In genomic region chr7:74401137-74401859, GRCh38 we compare ENCODE assay signal across 1 cellular context.
TF ChIP-seq lines count a peak whose summit lies in the region.

No MANE protein-coding gene starts in this region.

TF ChIP-seq in K562, 482 proteins besides CTCF, POLR2A, EP300 and RAD21 (continued from another document and continues in another):
- no peak for TF ChIP-seq TSHZ1 (CRISPR knock-in tag; IDR thresholded peaks at IDR 0.05)
- TF ChIP-seq SAP30 (IDR thresholded peaks at IDR 0.05; ENCODE audit: borderline replicate concordance, insufficient read depth, low read depth, low read length, poor library complexity, severe bottlenecking) = no peak
- TF ChIP-seq, protein P1, sequence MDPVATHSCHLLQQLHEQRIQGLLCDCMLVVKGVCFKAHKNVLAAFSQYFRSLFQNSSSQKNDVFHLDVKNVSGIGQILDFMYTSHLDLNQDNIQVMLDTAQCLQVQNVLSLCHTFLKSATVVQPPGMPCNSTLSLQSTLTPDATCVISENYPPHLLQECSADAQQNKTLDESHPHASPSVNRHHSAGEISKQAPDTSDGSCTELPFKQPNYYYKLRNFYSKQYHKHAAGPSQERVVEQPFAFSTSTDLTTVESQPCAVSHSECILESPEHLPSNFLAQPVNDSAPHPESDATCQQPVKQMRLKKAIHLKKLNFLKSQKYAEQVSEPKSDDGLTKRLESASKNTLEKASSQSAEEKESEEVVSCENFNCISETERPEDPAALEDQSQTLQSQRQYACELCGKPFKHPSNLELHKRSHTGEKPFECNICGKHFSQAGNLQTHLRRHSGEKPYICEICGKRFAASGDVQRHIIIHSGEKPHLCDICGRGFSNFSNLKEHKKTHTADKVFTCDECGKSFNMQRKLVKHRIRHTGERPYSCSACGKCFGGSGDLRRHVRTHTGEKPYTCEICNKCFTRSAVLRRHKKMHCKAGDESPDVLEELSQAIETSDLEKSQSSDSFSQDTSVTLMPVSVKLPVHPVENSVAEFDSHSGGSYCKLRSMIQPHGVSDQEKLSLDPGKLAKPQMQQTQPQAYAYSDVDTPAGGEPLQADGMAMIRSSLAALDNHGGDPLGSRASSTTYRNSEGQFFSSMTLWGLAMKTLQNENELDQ (CRISPR knock-in tag; IDR thresholded peaks at IDR 0.05; ENCODE audit: borderline replicate concordance) = no peak
- TF ChIP-seq PTTG1 (tag; IDR thresholded peaks at IDR 0.05; ENCODE audit: low read depth) = no peak
- TF ChIP-seq ZNF408 (CRISPR knock-in tag; IDR thresholded peaks at IDR 0.05; ENCODE audit: low read depth) = no peak
- TF ChIP-seq ZNF79 (CRISPR knock-in tag; IDR thresholded peaks at IDR 0.05; ENCODE audit: low read depth) = no peak
- no peak for TF ChIP-seq MEIS2 (IDR thresholded peaks at IDR 0.05; ENCODE audit: partially characterized antibody)
- 0 out of 2 replicates have a peak, but pooled peaks have one; percentile 50 for TF ChIP-seq E2F1 (CRISPR knock-in tag; IDR thresholded peaks at IDR 0.05)
- no peak for TF ChIP-seq NR1H2 (CRISPR knock-in tag; IDR thresholded peaks at IDR 0.05)
- peak; percentile 37 for TF ChIP-seq RBM39 (optimal IDR thresholded peaks at IDR 0.05; ENCODE audit: low read depth, low read length)
- no peak for TF ChIP-seq ELF1 (tag; IDR thresholded peaks at IDR 0.05)
- no peak for TF ChIP-seq SRSF7 (optimal IDR thresholded peaks at IDR 0.05; ENCODE audit: low read depth, low read length)
- no peak for TF ChIP-seq NFYB (IDR thresholded peaks at IDR 0.05; ENCODE audit: extremely low read depth, insufficient read length)
- TF ChIP-seq MITF (IDR thresholded peaks at IDR 0.05) = no peak
- no peak for TF ChIP-seq ILF3 (IDR thresholded peaks at IDR 0.05; ENCODE audit: borderline replicate concordance)
- TF ChIP-seq, protein P2, sequence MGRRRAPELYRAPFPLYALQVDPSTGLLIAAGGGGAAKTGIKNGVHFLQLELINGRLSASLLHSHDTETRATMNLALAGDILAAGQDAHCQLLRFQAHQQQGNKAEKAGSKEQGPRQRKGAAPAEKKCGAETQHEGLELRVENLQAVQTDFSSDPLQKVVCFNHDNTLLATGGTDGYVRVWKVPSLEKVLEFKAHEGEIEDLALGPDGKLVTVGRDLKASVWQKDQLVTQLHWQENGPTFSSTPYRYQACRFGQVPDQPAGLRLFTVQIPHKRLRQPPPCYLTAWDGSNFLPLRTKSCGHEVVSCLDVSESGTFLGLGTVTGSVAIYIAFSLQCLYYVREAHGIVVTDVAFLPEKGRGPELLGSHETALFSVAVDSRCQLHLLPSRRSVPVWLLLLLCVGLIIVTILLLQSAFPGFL (CRISPR knock-in tag; IDR thresholded peaks at IDR 0.05) = 0 out of 2 replicates have a peak, but pooled peaks have one; percentile 35
- no peak for TF ChIP-seq ZNF124 (CRISPR knock-in tag; IDR thresholded peaks at IDR 0.05)
- no peak for TF ChIP-seq MGA (IDR thresholded peaks at IDR 0.05)
- TF ChIP-seq COPS2 (conservative IDR thresholded peaks at IDR 0.05) = no peak
- TF ChIP-seq, protein P3, sequence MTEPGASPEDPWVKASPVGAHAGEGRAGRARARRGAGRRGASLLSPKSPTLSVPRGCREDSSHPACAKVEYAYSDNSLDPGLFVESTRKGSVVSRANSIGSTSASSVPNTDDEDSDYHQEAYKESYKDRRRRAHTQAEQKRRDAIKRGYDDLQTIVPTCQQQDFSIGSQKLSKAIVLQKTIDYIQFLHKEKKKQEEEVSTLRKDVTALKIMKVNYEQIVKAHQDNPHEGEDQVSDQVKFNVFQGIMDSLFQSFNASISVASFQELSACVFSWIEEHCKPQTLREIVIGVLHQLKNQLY (CRISPR knock-in tag; conservative IDR thresholded peaks at IDR 0.05) = no peak
- no peak for TF ChIP-seq NFRKB (IDR thresholded peaks at IDR 0.05; ENCODE audit: low read depth)
- no peak for TF ChIP-seq BRCA1 (IDR thresholded peaks at IDR 0.05)
- no peak for TF ChIP-seq BRCA1 (CRISPR knock-in tag; IDR thresholded peaks at IDR 0.05)
- TF ChIP-seq, protein P4, sequence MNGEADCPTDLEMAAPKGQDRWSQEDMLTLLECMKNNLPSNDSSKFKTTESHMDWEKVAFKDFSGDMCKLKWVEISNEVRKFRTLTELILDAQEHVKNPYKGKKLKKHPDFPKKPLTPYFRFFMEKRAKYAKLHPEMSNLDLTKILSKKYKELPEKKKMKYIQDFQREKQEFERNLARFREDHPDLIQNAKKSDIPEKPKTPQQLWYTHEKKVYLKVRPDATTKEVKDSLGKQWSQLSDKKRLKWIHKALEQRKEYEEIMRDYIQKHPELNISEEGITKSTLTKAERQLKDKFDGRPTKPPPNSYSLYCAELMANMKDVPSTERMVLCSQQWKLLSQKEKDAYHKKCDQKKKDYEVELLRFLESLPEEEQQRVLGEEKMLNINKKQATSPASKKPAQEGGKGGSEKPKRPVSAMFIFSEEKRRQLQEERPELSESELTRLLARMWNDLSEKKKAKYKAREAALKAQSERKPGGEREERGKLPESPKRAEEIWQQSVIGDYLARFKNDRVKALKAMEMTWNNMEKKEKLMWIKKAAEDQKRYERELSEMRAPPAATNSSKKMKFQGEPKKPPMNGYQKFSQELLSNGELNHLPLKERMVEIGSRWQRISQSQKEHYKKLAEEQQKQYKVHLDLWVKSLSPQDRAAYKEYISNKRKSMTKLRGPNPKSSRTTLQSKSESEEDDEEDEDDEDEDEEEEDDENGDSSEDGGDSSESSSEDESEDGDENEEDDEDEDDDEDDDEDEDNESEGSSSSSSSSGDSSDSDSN (IDR thresholded peaks at IDR 0.05; ENCODE audit: borderline replicate concordance in 1 of 2, low read depth in 2 of 2, low read length in 2 of 2) = no peak
